1 cellular context compared by ENCODE assay signal in the genomic region with DNA sequence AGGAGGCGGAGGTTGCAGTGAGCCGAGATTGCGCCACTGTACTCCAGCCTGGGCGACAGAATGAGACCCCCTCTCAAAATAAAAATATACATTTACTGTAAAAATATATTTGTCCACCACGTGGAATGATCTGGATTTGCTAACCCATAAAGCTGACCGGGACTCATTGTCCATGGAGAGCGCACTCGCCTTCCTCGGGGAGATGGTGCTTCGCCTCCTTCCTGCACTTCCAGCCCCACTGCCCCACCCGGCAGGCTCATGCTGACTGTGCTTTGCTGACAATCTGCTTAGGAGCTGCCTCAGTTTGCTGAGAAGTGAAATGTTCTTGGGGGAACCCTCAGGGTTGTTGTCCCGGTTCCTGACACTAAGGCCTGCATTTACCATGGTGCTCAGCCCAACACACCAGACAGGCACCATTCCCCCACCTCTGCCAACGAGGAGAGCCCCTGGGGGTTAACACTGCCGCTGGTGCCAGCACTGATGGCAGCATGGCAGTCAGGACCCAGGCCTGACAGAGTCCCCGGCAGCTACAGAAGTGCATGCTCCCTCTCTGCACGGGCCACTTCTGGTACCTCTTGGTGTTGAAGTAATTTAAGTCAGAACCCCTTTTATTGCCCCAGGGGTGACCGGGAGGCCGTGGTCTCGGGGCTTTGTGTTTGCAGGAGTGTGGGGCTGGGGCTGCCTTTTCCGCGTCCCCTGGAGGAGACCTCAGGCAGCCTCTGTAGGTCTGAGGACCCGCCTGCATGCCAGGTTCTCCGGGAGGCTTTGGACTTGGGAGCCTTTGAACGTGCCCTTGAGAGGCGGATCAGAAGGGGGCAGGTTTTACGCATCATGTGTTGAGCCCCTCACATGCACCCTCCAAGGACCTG.
TF ChIP-seq lines count a peak whose summit lies in the region.

No MANE protein-coding gene starts in this region.

TF ChIP-seq in HCT116, 20 proteins besides CTCF, POLR2A, EP300 and RAD21 (continued from another document):
- TF ChIP-seq SIN3A (IDR thresholded peaks at IDR 0.05; ENCODE audit: low read depth) (no peak), CEBPB (IDR thresholded peaks at IDR 0.05; ENCODE audit: low read depth) (no peak), EZH2phosphoT487 (IDR thresholded peaks at IDR 0.05; ENCODE audit: borderline replicate concordance) (no peak), EGR1 (IDR thresholded peaks at IDR 0.05; ENCODE audit: low read depth) (no peak), ZNF274 (IDR thresholded peaks at IDR 0.05; ENCODE audit: low read depth, low read length) (no peak), ZFX (IDR thresholded peaks at IDR 0.05) (no peak), POLR2AphosphoS5 (IDR thresholded peaks at IDR 0.05; ENCODE audit: low read depth, low read length) (no peak)
